Comparison of ENCODE assay signal across 8 cellular contexts in genomic region chr16:89700649-89701424, GRCh38. TPM values are rescaled to one million over a fixed set of nuclear protein-coding genes. Genes with fewer than 3 reads are reported as not detected.
DNase-seq lines count a peak whose midpoint lies in the region; ATAC-seq, FAIRE-seq and TF ChIP-seq lines count a peak whose summit lies in the region.

No MANE protein-coding gene starts in this region.

- no peaks in the 10 kb centered on the region for H3K36me3 ChIP-seq in right atrium auricular region

- DNase-seq in D721Med (ENCODE audit: insufficient read length, low spot score) = no peak
- no peak for DNase-seq in HFF-Myc (ENCODE audit: extremely low read depth, low read depth)
- DNase-seq in RKO (ENCODE audit: low spot score) = peak; percentile 77
- no peak for DNase-seq in right atrium auricular region (ENCODE audit: low spot score)
- DNase-seq in retinal pigment epithelial cell (ENCODE audit: low read depth) = no peak
- no peak for DNase-seq in globus pallidus (ENCODE audit: low spot score)

- peaks cover 0 to 26% of the 10 kb centered on the region in 2 donors for H3K4me1 ChIP-seq in right atrium auricular region

- TF ChIP-seq CTCF in D721Med (IDR thresholded peaks at IDR 0.05; ENCODE audit: insufficient read depth, missing control alignments) (peak; percentile 23), HFF-Myc (IDR thresholded peaks at IDR 0.05; ENCODE audit: low read depth, low read length, missing control alignments) (peak; percentile 21), right atrium auricular region (IDR thresholded peaks at IDR 0.05) (peak in 1 of 2 donors; percentile 44), retinal pigment epithelial cell (conservative IDR thresholded peaks at IDR 0.05; ENCODE audit: low read depth, low read length) (peak; percentile 39)

- peak overlapping the region; percentile 12 for H3K27ac ChIP-seq in adipose tissue (ENCODE audit: low read depth, low read length)
- peak overlapping the region; percentile 86 for H3K27ac ChIP-seq in right atrium auricular region

- H3K4me3 ChIP-seq in HFF-Myc (replicated peaks; ENCODE audit: low read depth, low read length) = peak overlapping the region; percentile 56
- peak overlapping the region; percentile 72 to 74 for H3K4me3 ChIP-seq in right atrium auricular region
- H3K4me3 ChIP-seq in retinal pigment epithelial cell (ENCODE audit: low read length) = peak overlapping the region; percentile 70

- FAIRE-seq in D721Med (lab: Jason Lieb, UNC) = no peak

- H3K27me3 ChIP-seq in right atrium auricular region = no peaks in the 10 kb centered on the region

- ATAC-seq in HG02623 (IDR thresholded peaks at IDR 0.05; ENCODE audit: unreplicated experiment) = no peak

- no peaks in the 10 kb centered on the region for H3K9me3 ChIP-seq in right atrium auricular region

- 1 to 2% (median 2%) methylated on average over 55 to 78 of the region's 78 CpGs for WGBS in adipose tissue, 3 donors

RNA-seq across cellular contexts. Expression of gene SPATA2L, which starts 0.7 kb away (rescaled TPM):
- polyA plus RNA-seq in adipose tissue = 10 to 100 TPM in 2 of 3 donors, 1 to 10 TPM in 1; 7.3 to 22.6 (median 11.6) TPM
- 10 to 100 TPM in 1 of 2 donors, 1 to 10 TPM in 1; 5.9 to 12.7 TPM for total RNA-seq in right atrium auricular region

RNA-seq across cellular contexts. Expression of gene CDK10, which starts 14.3 kb away (rescaled TPM):
- polyA plus RNA-seq in adipose tissue = 10 to 100 TPM; 58.4 to 66.1 (median 59.4) TPM
- 10 to 100 TPM; 13.8 to 20.2 TPM for total RNA-seq in right atrium auricular region

RNA-seq across cellular contexts. Expression of gene VPS9D1, which starts 19.9 kb away (rescaled TPM):
- polyA plus RNA-seq in adipose tissue = 10 to 100 TPM in 2 of 3 donors, 1 to 10 TPM in 1; 5.9 to 19.8 (median 17.3) TPM
- total RNA-seq in right atrium auricular region = 10 to 100 TPM in 1 of 2 donors, 1 to 10 TPM in 1; 7.3 to 11.3 TPM

RNA-seq across cellular contexts. Expression of gene ZNF276, which starts 20.5 kb away (rescaled TPM):
- 10 to 100 TPM; 10.7 to 22.5 (median 20.1) TPM for polyA plus RNA-seq in adipose tissue
- 10 to 100 TPM; 10.0 to 11.1 TPM for total RNA-seq in right atrium auricular region

RNA-seq across cellular contexts. Expression of gene SPATA33, which starts 43.2 kb away (rescaled TPM):
- 1 to 10 TPM; 2.7 to 3.1 (median 2.8) TPM for polyA plus RNA-seq in adipose tissue
- total RNA-seq in right atrium auricular region = 1 to 10 TPM; 1.1 to 2.2 TPM
